In the genomic region with DNA sequence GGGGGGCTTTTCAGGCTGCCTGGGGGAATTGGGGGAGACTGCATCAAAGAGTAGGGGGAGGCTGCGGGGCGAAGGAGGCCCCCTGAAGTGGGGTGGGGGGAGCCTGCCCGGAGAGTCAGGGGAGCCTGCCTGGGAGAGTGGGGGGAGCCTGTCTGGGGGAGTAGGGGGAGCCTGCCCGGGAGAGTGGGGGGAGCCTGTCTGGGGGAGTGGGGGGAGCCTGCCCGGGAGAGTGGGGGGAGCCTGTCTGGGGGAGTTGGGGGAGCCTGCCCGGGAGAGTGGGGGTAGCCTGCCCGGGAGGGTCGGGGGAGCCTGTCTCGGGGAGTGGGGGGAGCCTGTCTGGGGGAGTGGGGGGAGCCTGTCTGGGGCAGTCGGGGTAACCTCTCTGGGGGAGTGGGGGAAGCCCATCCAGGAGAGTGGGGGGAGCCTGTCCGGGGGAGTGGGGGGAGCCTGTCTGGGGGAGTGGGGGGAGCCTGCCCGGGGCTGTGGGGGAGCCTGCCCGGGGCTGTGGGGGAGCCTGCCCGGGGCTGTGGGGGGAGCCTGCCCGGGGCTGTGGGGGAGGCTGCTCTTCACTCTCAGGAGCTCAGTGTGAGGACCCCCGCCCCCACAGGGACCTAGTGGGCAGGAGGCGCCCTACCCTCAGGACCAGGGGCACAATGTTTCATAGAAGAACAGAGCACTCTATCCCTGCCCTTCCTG, we compare ENCODE assay signal across 11 cellular contexts. TPM values are rescaled to one million over a fixed set of nuclear protein-coding genes. Genes with fewer than 3 reads are reported as not detected.
DNase-seq lines count a peak whose midpoint lies in the region; ATAC-seq and TF ChIP-seq lines count a peak whose summit lies in the region.
"Had no signal": no experiment of that assay in that cellular context is flagged by ENCODE, and none has a peak within 500 bp of the region (broad histone marks: within the 10 kb centered on the region; RNA-seq: fewer than 3 reads in every experiment).

No MANE protein-coding gene starts in this region.

- H3K4me3 ChIP-seq in mesenchymal stem cell (ENCODE audit: insufficient read depth in 1 of 2, low read depth in 1 of 2, low read length in 2 of 2), result peak overlapping the region in 1 of 2 experiments; percentile 65
- peak overlapping the region; percentile 68 for H3K4me3 ChIP-seq in thoracic aorta

- H3K4me3 Mint-ChIP-seq in activated T-cell treated with anti-CD3 and anti-CD28 coated beads, Interleukin-2, amount 50 U/mL, for 72 hours, result peak overlapping the region; percentile 91 to 92
- H3K4me3 Mint-ChIP-seq in activated naive CD8-positive, alpha-beta T cell treated with anti-CD3 and anti-CD28 coated beads, Interleukin-2, amount 10 ng/mL, durations not matched to agents 7 days and 5 days, result peak overlapping the region; percentile 77

- no peak overlapping the region for H2BK120ac ChIP-seq in mesenchymal stem cell (ENCODE audit: low read depth, low read length)

- no peak for DNase-seq in activated T-cell treated with anti-CD3 and anti-CD28 coated beads, Interleukin-2, amount 50 U/mL, for 72 hours
- DNase-seq in activated T-cell treated with anti-CD3 and anti-CD28 coated beads, Interleukin-2, amount 50 U/mL, for 48 hours, result no peak
- DNase-seq in activated naive CD8-positive, alpha-beta T cell treated with anti-CD3 and anti-CD28 coated beads, Interleukin-2, amount 10 ng/mL, durations not matched to agents 7 days and 5 days, result no peak
- DNase-seq in mesenchymal stem cell (no peak), thoracic aorta (ENCODE audit: low spot score) (no peak), DMS79 treated with DMSO at 0.1 percent for 48 hours (lab: John Stamatoyannopoulos, UW) (no peak), cortex of kidney (lab: John Stamatoyannopoulos, UW) (no peak), retina (no peak)
- DNase-seq: hippocampal formation; stimulated activated CD8-positive, alpha-beta memory T cell treated with anti-CD3 and anti-CD28 coated beads, Interleukin-4, amount 100 ng/mL, for 48 hours had no signal

- H3K18ac ChIP-seq in mesenchymal stem cell (ENCODE audit: low read depth in 1 of 2, low read length in 2 of 2), result no peak overlapping the region

- no peak overlapping the region for H3K27ac ChIP-seq in mesenchymal stem cell (ENCODE audit: low read length, poor library complexity, severe bottlenecking)
- H3K27ac ChIP-seq in thoracic aorta, result no peak overlapping the region
- H3K27ac ChIP-seq: prostate gland had no signal

- H3K36me3 ChIP-seq in mesenchymal stem cell (ENCODE audit: control insufficient read depth in 1 of 2, insufficient read depth in 2 of 2, low read depth in 1 of 2, low read length in 2 of 2), result no peaks in the 10 kb centered on the region
- no peaks in the 10 kb centered on the region for H3K36me3 ChIP-seq in thoracic aorta
- H3K36me3 ChIP-seq: prostate gland had no signal

- WGBS in mesenchymal stem cell, result 81% methylated on average over 7 of the region's 17 CpGs

- H2BK5ac ChIP-seq in mesenchymal stem cell (ENCODE audit: low read depth, low read length, poor library complexity, severe bottlenecking), result no peak overlapping the region

- peaks cover 9% of the 10 kb centered on the region for H3K4me1 Mint-ChIP-seq in activated T-cell treated with anti-CD3 and anti-CD28 coated beads, Interleukin-2, amount 50 U/mL, for 72 hours (ENCODE audit: low read depth)
- peaks cover 9% of the 10 kb centered on the region for H3K4me1 Mint-ChIP-seq in activated naive CD8-positive, alpha-beta T cell treated with anti-CD3 and anti-CD28 coated beads, Interleukin-2, amount 10 ng/mL, durations not matched to agents 7 days and 5 days

- H3K4me1 ChIP-seq in mesenchymal stem cell (ENCODE audit: control insufficient read depth, insufficient read depth, low read depth, low read length) (peaks cover 4% of the 10 kb centered on the region), thoracic aorta (ENCODE audit: control insufficient read depth in 1 of 2, low read depth in 2 of 2) (peaks cover 0 to 11% of the 10 kb centered on the region in 2 donors)
- H3K4me1 ChIP-seq: prostate gland had no signal

- no peaks in the 10 kb centered on the region for H3K27me3 Mint-ChIP-seq in activated T-cell treated with anti-CD3 and anti-CD28 coated beads, Interleukin-2, amount 50 U/mL, for 72 hours (ENCODE audit: low read depth)
- H3K27me3 Mint-ChIP-seq in activated naive CD8-positive, alpha-beta T cell treated with anti-CD3 and anti-CD28 coated beads, Interleukin-2, amount 10 ng/mL, durations not matched to agents 7 days and 5 days, result peaks cover 25% of the 10 kb centered on the region

- ATAC-seq in activated T-cell treated with anti-CD3 and anti-CD28 coated beads, Interleukin-2, amount 50 U/mL, for 72 hours (replicated peaks in 1 of 2), result peak; percentile 16 to 23
- ATAC-seq in activated naive CD8-positive, alpha-beta T cell treated with anti-CD3 and anti-CD28 coated beads, Interleukin-2, amount 10 ng/mL, durations not matched to agents 7 days and 5 days (ENCODE audit: low read depth), result peak; percentile 17
- no peak for ATAC-seq in thoracic aorta (ENCODE audit: insufficient number of reproducible peaks, low FRiP score, low read depth)

- H3K27me3 ChIP-seq in mesenchymal stem cell (ENCODE audit: control insufficient read depth in 1 of 2, insufficient read depth in 1 of 2, low read length in 2 of 2), result peaks cover 13 to 15% of the 10 kb centered on the region in 2 experiments
- no peaks in the 10 kb centered on the region for H3K27me3 ChIP-seq in thoracic aorta (replicated peaks; ENCODE audit: insufficient read depth)

- H3K14ac ChIP-seq in mesenchymal stem cell (ENCODE audit: low read length in 2 of 2), result no peak overlapping the region

- H2BK15ac ChIP-seq in mesenchymal stem cell (ENCODE audit: low read depth, poor library complexity, severe bottlenecking), result no peak overlapping the region

- peak overlapping the region; percentile 57 for H3K9ac ChIP-seq in mesenchymal stem cell (ENCODE audit: low read length)

- no peaks in the 10 kb centered on the region for H3K79me1 ChIP-seq in mesenchymal stem cell (replicated peaks; ENCODE audit: low read length, poor library complexity, severe bottlenecking)

- peaks cover 0 to 1% of the 10 kb centered on the region in 2 donors for H3K9me3 Mint-ChIP-seq in activated T-cell treated with anti-CD3 and anti-CD28 coated beads, Interleukin-2, amount 50 U/mL, for 72 hours
- H3K9me3 Mint-ChIP-seq in activated naive CD8-positive, alpha-beta T cell treated with anti-CD3 and anti-CD28 coated beads, Interleukin-2, amount 10 ng/mL, durations not matched to agents 7 days and 5 days, result no peaks in the 10 kb centered on the region

- no peak overlapping the region for H2AFZ ChIP-seq in mesenchymal stem cell (ENCODE audit: low read depth, low read length)

- peaks cover 0 to 2% of the 10 kb centered on the region in 2 donors for H3K36me3 Mint-ChIP-seq in activated T-cell treated with anti-CD3 and anti-CD28 coated beads, Interleukin-2, amount 50 U/mL, for 72 hours (ENCODE audit: insufficient read depth in 2 of 2)
- H3K36me3 Mint-ChIP-seq in activated naive CD8-positive, alpha-beta T cell treated with anti-CD3 and anti-CD28 coated beads, Interleukin-2, amount 10 ng/mL, durations not matched to agents 7 days and 5 days, result no peaks in the 10 kb centered on the region

- no peak overlapping the region for H3K27ac Mint-ChIP-seq in activated T-cell treated with anti-CD3 and anti-CD28 coated beads, Interleukin-2, amount 50 U/mL, for 72 hours
- H3K27ac Mint-ChIP-seq in activated naive CD8-positive, alpha-beta T cell treated with anti-CD3 and anti-CD28 coated beads, Interleukin-2, amount 10 ng/mL, durations not matched to agents 7 days and 5 days, result no peak overlapping the region

- H3K9me3 ChIP-seq in mesenchymal stem cell (ENCODE audit: control insufficient read depth, low read length) (no peaks in the 10 kb centered on the region), thoracic aorta (no peaks in the 10 kb centered on the region)
- H3K9me3 ChIP-seq: prostate gland had no signal

- no peak overlapping the region for H2AK5ac ChIP-seq in mesenchymal stem cell (ENCODE audit: low read length, severe bottlenecking)

- H4K8ac ChIP-seq in mesenchymal stem cell (ENCODE audit: low read length), result no peak overlapping the region

- H3K4ac ChIP-seq in mesenchymal stem cell (ENCODE audit: low read depth in 1 of 2, low read length in 2 of 2), result no peak overlapping the region

- TF ChIP-seq CTCF in thoracic aorta (IDR thresholded peaks at IDR 0.05), result no peak

- POLR2A ChIA-PET in activated naive CD8-positive, alpha-beta T cell treated with anti-CD3 and anti-CD28 coated beads, Interleukin-2, amount 10 ng/mL, durations not matched to agents 7 days and 5 days (lab: Charles Lee), result no interaction called here

- no peak overlapping the region for H3K4me2 ChIP-seq in mesenchymal stem cell (ENCODE audit: low read length, poor library complexity, severe bottlenecking)

- H4K91ac ChIP-seq in mesenchymal stem cell (ENCODE audit: low read length), result no peak overlapping the region

- no peak overlapping the region for H2BK12ac ChIP-seq in mesenchymal stem cell (ENCODE audit: low read length in 2 of 2)

- no peak overlapping the region for H3K23ac ChIP-seq in mesenchymal stem cell (ENCODE audit: low read length in 2 of 2)

RNA-seq across cellular contexts. Expression of a gene that starts 6.5 kb away (rescaled TPM):
- 1 to 10 TPM; 1.8 to 4.2 TPM for total RNA-seq in activated T-cell treated with anti-CD3 and anti-CD28 coated beads, Interleukin-2, amount 50 U/mL, for 72 hours
- total RNA-seq in activated naive CD8-positive, alpha-beta T cell treated with anti-CD3 and anti-CD28 coated beads, Interleukin-2, amount 10 ng/mL, durations not matched to agents 7 days and 5 days, result under 1 TPM; 0.14 to 0.28 TPM
- polyA plus RNA-seq in mesenchymal stem cell (2013, experiment 1 of 2), result not detected
- polyA plus RNA-seq in mesenchymal stem cell (2013, experiment 2 of 2), result not detected
- total RNA-seq in thoracic aorta, result under 1 TPM in 1 of 2 donors, not detected in 1; 0.28 TPM
